Comparison of ENCODE assay signal across 8 cellular contexts in genomic region chr10:6151087-6151977, GRCh38. TPM values are rescaled to one million over a fixed set of nuclear protein-coding genes. Genes with fewer than 3 reads are reported as not detected.
DNase-seq lines count a peak whose midpoint lies in the region; ATAC-seq and TF ChIP-seq lines count a peak whose summit lies in the region.

No MANE protein-coding gene starts in this region.

- H3K27me3 ChIP-seq in RWPE2 (ENCODE audit: insufficient read depth, poor library complexity, severe bottlenecking) (no peaks in the 10 kb centered on the region), spleen (replicated peaks in 1 of 7) (no peaks in the 10 kb centered on the region)

- DNase-seq in C1 segment of cervical spinal cord (lab: John Stamatoyannopoulos, UW) (peak in 13 of 14 donors; percentile 8 to 79 (median 60)), RWPE2 (ENCODE audit: low spot score) (no peak), T47D (ENCODE audit: low read depth in 1 of 2, low spot score in 1 of 2) (peak; percentile 80), iris pigment epithelial cell (ENCODE audit: low read depth) (peak; percentile 76), spleen (peak; percentile 91), NCI-H345 (lab: John Stamatoyannopoulos, UW) (no peak)

- H3K4me3 ChIP-seq in RWPE2 (ENCODE audit: severe bottlenecking) = no peak overlapping the region
- peak overlapping the region in 7 of 8 donors; percentile 6 to 61 (median 21) for H3K4me3 ChIP-seq in spleen

- WGBS in spleen, 5 donors = 10 to 13% (median 12%) methylated on average over 17 to 22 of the region's 22 CpGs

- no peak for TF ChIP-seq POLR2A in spleen (IDR thresholded peaks at IDR 0.05)

- no peaks in the 10 kb centered on the region for H3K4me1 ChIP-seq in RWPE2 (ENCODE audit: insufficient read depth, poor library complexity, severe bottlenecking)
- H3K4me1 ChIP-seq in spleen = peaks cover 34 to 84% (median 60%) of the 10 kb centered on the region in 6 donors

- peak; percentile 72 for ATAC-seq in GM18907 (IDR thresholded peaks at IDR 0.05; ENCODE audit: unreplicated experiment)
- ATAC-seq in HG03066 (IDR thresholded peaks at IDR 0.05; ENCODE audit: low read depth, unreplicated experiment) = peak; percentile 80
- peak; percentile 63; the same call in 2 of the 3 replicates for ATAC-seq in RWPE2 (ENCODE audit: low read depth)

- no peaks in the 10 kb centered on the region for H3K36me3 ChIP-seq in RWPE2 (ENCODE audit: low read depth)
- peaks cover 0 to 14% (median 0%) of the 10 kb centered on the region in 6 donors for H3K36me3 ChIP-seq in spleen

- peak; percentile 54 for TF ChIP-seq CTCF in RWPE2 (IDR thresholded peaks at IDR 0.05; ENCODE audit: poor library complexity, severe bottlenecking)
- peak; percentile 48 to 81 (median 72) for TF ChIP-seq CTCF in spleen (IDR thresholded peaks at IDR 0.05 in 8 of 11, conservative IDR thresholded peaks at IDR 0.05 in 3 of 11)

- H3K9me3 ChIP-seq in RWPE2 (ENCODE audit: severe bottlenecking) (no peaks in the 10 kb centered on the region), spleen (no peaks in the 10 kb centered on the region)

- H3K27ac ChIP-seq in RWPE2 (ENCODE audit: poor library complexity, severe bottlenecking) (no peak overlapping the region), spleen (peak overlapping the region; percentile 72 to 97 (median 90))

- intact Hi-C loops in spleen (cut with DNase I; ENCODE audit: low total_unique reads) = loop anchor here (5.0 kb wide), 1 partner anchor 44 kb away; no protein-coding TSS in a partner anchor

- in situ Hi-C loops in T47D (cut with HindIII; ENCODE audit: low pct_unique_long_range_greater_than_20kb, low sequenced_read_pairs) = no loop called here

RNA-seq across cellular contexts. Expression of gene PFKFB3, which starts 51.4 kb away (rescaled TPM):
- 100 to 1,000 TPM in 5 of 7 donors, 10 to 100 TPM in 2; 74.2 to 227 (median 145) TPM for total RNA-seq in spleen
- polyA plus RNA-seq in spleen = 10 to 100 TPM in 1 of 3 donors, 1 to 10 TPM in 2; 6.3 to 20.9 (median 8.8) TPM

Comparison
In these comparisons a context has a peak if more than half of its experiments do, and no peak if none do; other contexts are left out.
1. DNase-seq: peak in C1 segment of cervical spinal cord (13 of 14), T47D (2 of 2), iris pigment epithelial cell (single experiment) and spleen (single experiment); none in RWPE2 (single experiment) and NCI-H345 (single experiment).
2. Peak in every context shown above with its lines, with median percentiles within 50 percentile points of each other: ATAC-seq.